ENCODE assay signal across 1 cellular context in genomic region chr10:100775866-100776265, GRCh38.
TF ChIP-seq lines count a peak whose summit lies in the region.

No MANE protein-coding gene starts in this region.

TF ChIP-seq in H1, 55 proteins besides CTCF, POLR2A, EP300 and RAD21 (continued from another document):
- TF ChIP-seq CHD7 (IDR thresholded peaks at IDR 0.05; ENCODE audit: insufficient replicate concordance, low read length) (no peak), TEAD4 (IDR thresholded peaks at IDR 0.05; ENCODE audit: low read depth, low read length) (no peak), ZNF274 (IDR thresholded peaks at IDR 0.05; ENCODE audit: borderline replicate concordance, extremely low read depth, low read length) (no peak), BRCA1 (IDR thresholded peaks at IDR 0.05; ENCODE audit: low read depth, low read length) (no peak), SIRT6 (IDR thresholded peaks at IDR 0.05; ENCODE audit: low read length) (no peak), HDAC6 (IDR thresholded peaks at IDR 0.05; ENCODE audit: low read depth, low read length) (no peak), USF2 (IDR thresholded peaks at IDR 0.05; ENCODE audit: low read length) (no peak), E2F6 (IDR thresholded peaks at IDR 0.05) (no peak), JUN (IDR thresholded peaks at IDR 0.05; ENCODE audit: low read depth, low read length) (no peak), JUND (IDR thresholded peaks at IDR 0.05; ENCODE audit: low read length) (no peak), MAFK (IDR thresholded peaks at IDR 0.05; ENCODE audit: low read depth, low read length) (no peak), SP1 (IDR thresholded peaks at IDR 0.05; ENCODE audit: low read depth, low read length) (no peak), HDAC2 (IDR thresholded peaks at IDR 0.05; ENCODE audit: borderline replicate concordance in 1 of 2, low read depth in 2 of 2, low read length in 2 of 2) (no peak)
